8 cellular contexts compared by ENCODE assay signal in the genomic region with DNA sequence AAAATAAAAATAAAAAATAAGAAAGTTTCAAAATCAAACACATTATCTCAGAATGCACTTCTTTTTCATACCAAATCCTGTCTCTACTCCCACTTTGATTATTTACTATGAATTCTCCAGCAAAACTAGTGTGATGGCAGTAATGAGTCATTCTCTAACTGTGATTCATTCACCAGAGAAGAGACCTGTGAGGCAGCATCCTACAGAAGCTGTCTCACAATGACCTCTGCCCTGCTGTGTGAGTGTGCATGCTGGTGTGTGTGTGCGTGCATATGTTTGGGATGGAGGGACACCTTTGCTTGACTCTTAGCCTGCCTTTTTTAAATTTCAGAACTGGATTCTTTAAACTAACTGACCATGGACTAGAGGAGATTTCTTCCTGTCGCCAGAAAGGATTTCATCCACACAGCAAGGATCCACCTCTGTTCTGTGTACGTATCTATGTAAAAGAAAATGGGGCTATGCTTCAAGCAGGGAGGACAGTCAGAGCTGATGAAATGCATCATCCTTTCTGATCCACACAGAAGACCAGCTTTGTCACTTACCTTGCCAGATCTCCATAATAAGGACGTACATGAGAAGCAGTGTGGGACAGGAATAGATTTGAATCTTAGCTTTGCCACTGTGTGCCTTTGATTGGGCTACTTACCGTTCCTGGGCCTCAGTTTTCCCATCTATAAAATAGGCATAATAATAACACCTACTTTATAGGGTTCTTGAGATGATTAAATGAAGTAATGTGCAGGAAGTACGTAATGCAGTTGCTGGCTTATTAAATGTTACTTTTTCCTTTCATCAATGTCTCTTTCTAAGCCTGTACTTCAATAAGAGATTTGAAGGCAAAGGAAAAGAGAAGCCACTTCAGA. TPM values are rescaled to one million over a fixed set of nuclear protein-coding genes. Genes with fewer than 3 reads are reported as not detected.
DNase-seq lines count a peak whose midpoint lies in the region; TF ChIP-seq lines count a peak whose summit lies in the region.

No MANE protein-coding gene starts in this region.

- DNase-seq in DMS53 (lab: John Stamatoyannopoulos, UW) (peak; percentile 47), DMS53 treated with DMSO at 0.1 percent for 48 hours (lab: John Stamatoyannopoulos, UW; ENCODE audit: unreplicated experiment) (no peak), fibroblast of mammary gland (ENCODE audit: low read depth) (peak; percentile 94), GM19240 (ENCODE audit: insufficient read length, low spot score) (no peak), immature natural killer cell (no peak)
- peak; percentile 62 for DNase-seq in activated CD4-positive, alpha-beta T cell treated with anti-CD3 and anti-CD28 coated beads, Interleukin-2, amount 10 ng/mL, durations not matched to agents 24 days and 14 days
- DNase-seq in stimulated activated CD8-positive, alpha-beta memory T cell treated with anti-CD3 and anti-CD28 coated beads, Interleukin-15, amount 100 ng/mL, for 48 hours (ENCODE audit: low read depth in 2 of 2): peak; percentile 34 to 36
- no peak for DNase-seq in effector CD8-positive, alpha-beta T cell (lab: John Stamatoyannopoulos, UW)

- no peak for TF ChIP-seq CTCF in fibroblast of mammary gland (conservative IDR thresholded peaks at IDR 0.05; ENCODE audit: control insufficient read depth, insufficient read depth, low read depth, low read length)

- intact Hi-C loops in activated CD4-positive, alpha-beta T cell treated with anti-CD3 and anti-CD28 coated beads, Interleukin-2, amount 10 ng/mL, durations not matched to agents 24 days and 14 days (cut with micrococcal nuclease): loop anchor here (1.0 kb wide), 3 partner anchors 26 to 66 kb away; a partner anchor contains a TSS

- peaks cover 31% of the 10 kb centered on the region for H3K4me1 Mint-ChIP-seq in activated CD4-positive, alpha-beta T cell treated with anti-CD3 and anti-CD28 coated beads, Interleukin-2, amount 10 ng/mL, durations not matched to agents 24 days and 14 days
- H3K4me1 Mint-ChIP-seq in immature natural killer cell: no peaks in the 10 kb centered on the region

- no peak overlapping the region for H3K4me3 Mint-ChIP-seq in activated CD4-positive, alpha-beta T cell treated with anti-CD3 and anti-CD28 coated beads, Interleukin-2, amount 10 ng/mL, durations not matched to agents 24 days and 14 days
- no peak overlapping the region for H3K4me3 Mint-ChIP-seq in immature natural killer cell

- peaks cover 75% of the 10 kb centered on the region for H3K36me3 Mint-ChIP-seq in activated CD4-positive, alpha-beta T cell treated with anti-CD3 and anti-CD28 coated beads, Interleukin-2, amount 10 ng/mL, durations not matched to agents 24 days and 14 days (ENCODE audit: low read depth)
- H3K36me3 Mint-ChIP-seq in immature natural killer cell: peaks cover 41 to 72% (median 53%) of the 10 kb centered on the region in 3 donors

- H3K4me3 ChIP-seq in fibroblast of mammary gland (ENCODE audit: control insufficient read depth, low read depth, low read length): no peak overlapping the region

- peaks cover 8% of the 10 kb centered on the region for H3K9me3 Mint-ChIP-seq in activated CD4-positive, alpha-beta T cell treated with anti-CD3 and anti-CD28 coated beads, Interleukin-2, amount 10 ng/mL, durations not matched to agents 24 days and 14 days
- H3K9me3 Mint-ChIP-seq in immature natural killer cell: no peaks in the 10 kb centered on the region

- H3K27ac Mint-ChIP-seq in activated CD4-positive, alpha-beta T cell treated with anti-CD3 and anti-CD28 coated beads, Interleukin-2, amount 10 ng/mL, durations not matched to agents 24 days and 14 days: peak overlapping the region; percentile 70
- no peak overlapping the region for H3K27ac Mint-ChIP-seq in immature natural killer cell

- no peaks in the 10 kb centered on the region for H3K27me3 Mint-ChIP-seq in activated CD4-positive, alpha-beta T cell treated with anti-CD3 and anti-CD28 coated beads, Interleukin-2, amount 10 ng/mL, durations not matched to agents 24 days and 14 days
- peaks cover 0 to 2% (median 0%) of the 10 kb centered on the region in 3 donors for H3K27me3 Mint-ChIP-seq in immature natural killer cell (ENCODE audit: low read depth in 3 of 3)

RNA-seq across cellular contexts. Expression of a gene that starts 31.2 kb away (rescaled TPM):
- 58.4 and 59.9 TPM in 2 replicates for total RNA-seq in activated CD4-positive, alpha-beta T cell treated with anti-CD3 and anti-CD28 coated beads, Interleukin-2, amount 10 ng/mL, durations not matched to agents 24 days and 14 days
- polyA plus RNA-seq in immature natural killer cell: 10 to 100 TPM; 46.8 to 56.4 (median 48.6) TPM

RNA-seq across cellular contexts. Expression of a gene that starts 32.9 kb away (rescaled TPM):
- total RNA-seq in activated CD4-positive, alpha-beta T cell treated with anti-CD3 and anti-CD28 coated beads, Interleukin-2, amount 10 ng/mL, durations not matched to agents 24 days and 14 days: not detected in 2 replicates
- polyA plus RNA-seq in immature natural killer cell: not detected

Comparison
In these comparisons a context has a peak if more than half of its experiments do, and no peak if none do; other contexts are left out.
1. DNase-seq: peak in DMS53 (single experiment), activated CD4-positive, alpha-beta T cell treated with anti-CD3 and anti-CD28 coated beads, Interleukin-2, amount 10 ng/mL, durations not matched to agents 24 days and 14 days (single experiment), fibroblast of mammary gland (single experiment) and stimulated activated CD8-positive, alpha-beta memory T cell treated with anti-CD3 and anti-CD28 coated beads, Interleukin-15, amount 100 ng/mL, for 48 hours (2 of 2); none in DMS53 treated with DMSO at 0.1 percent for 48 hours (single experiment), GM19240 (single experiment), effector CD8-positive, alpha-beta T cell (single experiment) and immature natural killer cell (0 of 3).